7 cellular contexts compared by ENCODE assay signal in the genomic region with DNA sequence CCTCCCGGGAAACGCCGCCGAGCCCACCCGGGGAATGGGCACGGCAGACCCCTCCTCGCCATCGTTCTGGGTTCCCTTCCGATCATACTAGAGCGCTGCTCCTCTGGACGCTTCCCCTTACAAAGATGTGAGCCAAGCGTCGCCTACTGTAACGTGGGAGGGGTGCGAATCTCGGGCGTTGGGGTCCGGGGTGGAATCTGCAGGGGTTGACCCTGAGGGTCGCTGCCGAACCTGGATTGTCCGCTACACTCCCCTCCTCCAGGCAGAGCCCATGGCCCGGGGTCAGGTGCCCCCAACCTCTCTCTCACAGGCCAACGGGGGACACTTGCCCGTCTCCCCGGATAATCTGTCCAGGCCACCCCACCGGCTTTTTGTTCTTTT. TPM values are rescaled to one million over a fixed set of nuclear protein-coding genes. Genes with fewer than 3 reads are reported as not detected.
DNase-seq lines count a peak whose midpoint lies in the region; ATAC-seq and TF ChIP-seq lines count a peak whose summit lies in the region.

No MANE protein-coding gene starts in this region.

- peaks cover 3% of the 10 kb centered on the region for H3F3A ChIP-seq in SK-N-SH (replicated peaks; ENCODE audit: insufficient read depth)

- TF ChIP-seq RAD21 in SK-N-SH (IDR thresholded peaks at IDR 0.05; ENCODE audit: low read length) = no peak

- H4K20me1 ChIP-seq in SK-N-SH (ENCODE audit: insufficient read depth) = peaks cover 88% of the 10 kb centered on the region

- peak overlapping the region; percentile 75 for H3K4me3 Mint-ChIP-seq in activated T-helper 17 cell treated with anti-CD3 and anti-CD28 coated beads, Interleukin-2, amount 50 U/mL, for 72 hours

- peaks cover 18% of the 10 kb centered on the region for H3K4me1 Mint-ChIP-seq in activated T-helper 17 cell treated with anti-CD3 and anti-CD28 coated beads, Interleukin-2, amount 50 U/mL, for 72 hours

- H3K9me3 Mint-ChIP-seq in activated T-helper 17 cell treated with anti-CD3 and anti-CD28 coated beads, Interleukin-2, amount 50 U/mL, for 72 hours = no peaks in the 10 kb centered on the region

- no peak overlapping the region for H2AFZ ChIP-seq in SK-N-SH (ENCODE audit: low read depth)

- no peak overlapping the region for H3K9ac ChIP-seq in HUES48 (ENCODE audit: low read depth, low read length)
- H3K9ac ChIP-seq in iPS-18a (ENCODE audit: low read length) = no peak overlapping the region
- H3K9ac ChIP-seq in SK-N-SH = no peak overlapping the region

- no peaks in the 10 kb centered on the region for H3K36me3 ChIP-seq in HUES48 (ENCODE audit: control insufficient read depth, insufficient read depth, low read length)
- H3K36me3 ChIP-seq in iPS-18a (ENCODE audit: control insufficient read depth, low read depth, low read length) = no peaks in the 10 kb centered on the region
- H3K36me3 ChIP-seq in SK-N-SH (replicated peaks in 1 of 2; ENCODE audit: control insufficient read depth in 1 of 2, insufficient read depth in 2 of 2, low read length in 1 of 2) = no peaks in the 10 kb centered on the region

- 62% methylated on average over 21 of the region's 26 CpGs for WGBS in SK-N-SH (ENCODE audit: low lambda C conversion rate)

- H3K27me3 ChIP-seq in HUES48 (ENCODE audit: control insufficient read depth, insufficient read depth, low read length) (peaks cover 45% of the 10 kb centered on the region), iPS-18a (ENCODE audit: control insufficient read depth, insufficient read depth, low read length) (peaks cover 71% of the 10 kb centered on the region), foreskin keratinocyte (no peaks in the 10 kb centered on the region), SK-N-SH (ENCODE audit: insufficient read depth) (peaks cover 9% of the 10 kb centered on the region; the same call in 1 of the 2 replicates)

- H3K9me3 ChIP-seq in HUES48 (ENCODE audit: control insufficient read depth, insufficient read depth, low read length) (no peaks in the 10 kb centered on the region), iPS-18a (ENCODE audit: control insufficient read depth, low read depth, low read length) (no peaks in the 10 kb centered on the region), SK-N-SH (no peaks in the 10 kb centered on the region)

- no peak overlapping the region for H3K27ac ChIP-seq in HUES48 (ENCODE audit: low read depth, low read length)
- no peak overlapping the region for H3K27ac ChIP-seq in iPS-18a (ENCODE audit: low read length)
- peak overlapping the region in 2 of 21 experiments; percentile 16 to 67 for H3K27ac ChIP-seq in skin epidermis
- no peak overlapping the region for H3K27ac ChIP-seq in foreskin keratinocyte
- no peak overlapping the region; a peak in 1 of 4 replicates for H3K27ac ChIP-seq in SK-N-SH (ENCODE audit: low read depth in 2 of 2, low read length in 1 of 2)

- no peak for ATAC-seq in activated T-helper 17 cell treated with anti-CD3 and anti-CD28 coated beads, Interleukin-2, amount 50 U/mL, for 72 hours (replicated peaks)
- no peak for ATAC-seq in foreskin keratinocyte
- ATAC-seq in HG02870 (IDR thresholded peaks at IDR 0.05; ENCODE audit: unreplicated experiment) = no peak

- peak overlapping the region; percentile 55 for H3K4me3 ChIP-seq in HUES48 (ENCODE audit: low read depth, low read length)
- peak overlapping the region; percentile 76 for H3K4me3 ChIP-seq in iPS-18a (ENCODE audit: low read length)
- peak overlapping the region in 6 of 7 experiments; percentile 14 to 39 (median 21) for H3K4me3 ChIP-seq in skin epidermis
- no peak overlapping the region for H3K4me3 ChIP-seq in SK-N-SH (ENCODE audit: low read depth in 2 of 2, low read length in 1 of 2)

- CTCF ChIA-PET in SK-N-SH (lab: Yijun Ruan, JAX) = no interaction called here

- TF ChIP-seq CTCF in foreskin keratinocyte (conservative IDR thresholded peaks at IDR 0.05) (no peak), SK-N-SH (IDR thresholded peaks at IDR 0.05) (no peak)

- DNase-seq in foreskin keratinocyte (no peak), SK-N-SH (no peak)

- POLR2A ChIA-PET in SK-N-SH (lab: Yijun Ruan, JAX) = no interaction called here

- peaks cover 92% of the 10 kb centered on the region for H3K79me2 ChIP-seq in SK-N-SH (ENCODE audit: insufficient read depth)

- H3K4me1 ChIP-seq in HUES48 (ENCODE audit: control insufficient read depth, insufficient read depth, low read length) (peaks cover 73% of the 10 kb centered on the region), iPS-18a (ENCODE audit: control insufficient read depth, low read depth, low read length) (peaks cover 84% of the 10 kb centered on the region), foreskin keratinocyte (no peaks in the 10 kb centered on the region), SK-N-SH (ENCODE audit: control insufficient read depth in 1 of 2, insufficient read depth in 2 of 2, low read depth in 1 of 2, low read length in 1 of 2) (peaks cover 19 to 78% of the 10 kb centered on the region in 2 experiments; a peak in 3 of 4 replicates)

- peaks cover 32% of the 10 kb centered on the region for H3K36me3 Mint-ChIP-seq in activated T-helper 17 cell treated with anti-CD3 and anti-CD28 coated beads, Interleukin-2, amount 50 U/mL, for 72 hours (ENCODE audit: low read depth)

- no peaks in the 10 kb centered on the region for H3K27me3 Mint-ChIP-seq in activated T-helper 17 cell treated with anti-CD3 and anti-CD28 coated beads, Interleukin-2, amount 50 U/mL, for 72 hours

- no peak for TF ChIP-seq EP300 in SK-N-SH (IDR thresholded peaks at IDR 0.05; ENCODE audit: borderline replicate concordance in 1 of 2, low read depth in 1 of 2, low read length in 1 of 2)

- no peak overlapping the region for H3K4me2 ChIP-seq in SK-N-SH

- H3K27ac Mint-ChIP-seq in activated T-helper 17 cell treated with anti-CD3 and anti-CD28 coated beads, Interleukin-2, amount 50 U/mL, for 72 hours = peak overlapping the region; percentile 33

- H3K9me2 ChIP-seq in SK-N-SH = no peaks in the 10 kb centered on the region

TF ChIP-seq in SK-N-SH, 30 proteins besides CTCF, POLR2A, EP300 and RAD21:
- TF ChIP-seq, protein P1, sequence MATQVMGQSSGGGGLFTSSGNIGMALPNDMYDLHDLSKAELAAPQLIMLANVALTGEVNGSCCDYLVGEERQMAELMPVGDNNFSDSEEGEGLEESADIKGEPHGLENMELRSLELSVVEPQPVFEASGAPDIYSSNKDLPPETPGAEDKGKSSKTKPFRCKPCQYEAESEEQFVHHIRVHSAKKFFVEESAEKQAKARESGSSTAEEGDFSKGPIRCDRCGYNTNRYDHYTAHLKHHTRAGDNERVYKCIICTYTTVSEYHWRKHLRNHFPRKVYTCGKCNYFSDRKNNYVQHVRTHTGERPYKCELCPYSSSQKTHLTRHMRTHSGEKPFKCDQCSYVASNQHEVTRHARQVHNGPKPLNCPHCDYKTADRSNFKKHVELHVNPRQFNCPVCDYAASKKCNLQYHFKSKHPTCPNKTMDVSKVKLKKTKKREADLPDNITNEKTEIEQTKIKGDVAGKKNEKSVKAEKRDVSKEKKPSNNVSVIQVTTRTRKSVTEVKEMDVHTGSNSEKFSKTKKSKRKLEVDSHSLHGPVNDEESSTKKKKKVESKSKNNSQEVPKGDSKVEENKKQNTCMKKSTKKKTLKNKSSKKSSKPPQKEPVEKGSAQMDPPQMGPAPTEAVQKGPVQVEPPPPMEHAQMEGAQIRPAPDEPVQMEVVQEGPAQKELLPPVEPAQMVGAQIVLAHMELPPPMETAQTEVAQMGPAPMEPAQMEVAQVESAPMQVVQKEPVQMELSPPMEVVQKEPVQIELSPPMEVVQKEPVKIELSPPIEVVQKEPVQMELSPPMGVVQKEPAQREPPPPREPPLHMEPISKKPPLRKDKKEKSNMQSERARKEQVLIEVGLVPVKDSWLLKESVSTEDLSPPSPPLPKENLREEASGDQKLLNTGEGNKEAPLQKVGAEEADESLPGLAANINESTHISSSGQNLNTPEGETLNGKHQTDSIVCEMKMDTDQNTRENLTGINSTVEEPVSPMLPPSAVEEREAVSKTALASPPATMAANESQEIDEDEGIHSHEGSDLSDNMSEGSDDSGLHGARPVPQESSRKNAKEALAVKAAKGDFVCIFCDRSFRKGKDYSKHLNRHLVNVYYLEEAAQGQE (IDR thresholded peaks at IDR 0.05; ENCODE audit: low read depth, low read length) = no peak
- TF ChIP-seq SIN3A (IDR thresholded peaks at IDR 0.05; ENCODE audit: borderline replicate concordance, low read depth, low read length) = no peak
- no peak for TF ChIP-seq FOXM1 (IDR thresholded peaks at IDR 0.05; ENCODE audit: low read depth)
- no peak for TF ChIP-seq YY1 (IDR thresholded peaks at IDR 0.05; ENCODE audit: low read depth)
- TF ChIP-seq GABPA (IDR thresholded peaks at IDR 0.05; ENCODE audit: low read depth) = no peak
- no peak for TF ChIP-seq CHD2 (IDR thresholded peaks at IDR 0.05; ENCODE audit: low read length, partially characterized antibody)
- no peak for TF ChIP-seq FOSL2 (IDR thresholded peaks at IDR 0.05; ENCODE audit: borderline replicate concordance, low read depth)
- TF ChIP-seq, protein P2, sequence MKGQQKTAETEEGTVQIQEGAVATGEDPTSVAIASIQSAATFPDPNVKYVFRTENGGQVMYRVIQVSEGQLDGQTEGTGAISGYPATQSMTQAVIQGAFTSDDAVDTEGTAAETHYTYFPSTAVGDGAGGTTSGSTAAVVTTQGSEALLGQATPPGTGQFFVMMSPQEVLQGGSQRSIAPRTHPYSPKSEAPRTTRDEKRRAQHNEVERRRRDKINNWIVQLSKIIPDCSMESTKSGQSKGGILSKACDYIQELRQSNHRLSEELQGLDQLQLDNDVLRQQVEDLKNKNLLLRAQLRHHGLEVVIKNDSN (IDR thresholded peaks at IDR 0.05; ENCODE audit: borderline replicate concordance, low read depth) = no peak
- TF ChIP-seq, protein P3, sequence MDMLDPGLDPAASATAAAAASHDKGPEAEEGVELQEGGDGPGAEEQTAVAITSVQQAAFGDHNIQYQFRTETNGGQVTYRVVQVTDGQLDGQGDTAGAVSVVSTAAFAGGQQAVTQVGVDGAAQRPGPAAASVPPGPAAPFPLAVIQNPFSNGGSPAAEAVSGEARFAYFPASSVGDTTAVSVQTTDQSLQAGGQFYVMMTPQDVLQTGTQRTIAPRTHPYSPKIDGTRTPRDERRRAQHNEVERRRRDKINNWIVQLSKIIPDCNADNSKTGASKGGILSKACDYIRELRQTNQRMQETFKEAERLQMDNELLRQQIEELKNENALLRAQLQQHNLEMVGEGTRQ (IDR thresholded peaks at IDR 0.05; ENCODE audit: borderline replicate concordance, low read depth, low read length) = no peak

RNA-seq across cellular contexts. Expression of a gene that starts 13.8 kb away (rescaled TPM):
- total RNA-seq in activated T-helper 17 cell treated with anti-CD3 and anti-CD28 coated beads, Interleukin-2, amount 50 U/mL, for 72 hours = 10 to 100 TPM; 38.9 to 63.2 TPM
- 20.4 and 22.5 TPM in 2 replicates for total RNA-seq in foreskin keratinocyte
- polyA plus RNA-seq in foreskin keratinocyte = 6.7 and 6.8 TPM in 2 replicates
- 6.9 and 8.8 TPM in 2 replicates for polyA plus RNA-seq in SK-N-SH (2012; rRNA removed)
- 8.4 and 9.4 TPM in 2 replicates for polyA plus RNA-seq in SK-N-SH (2012; cell fraction: cytosol; rRNA removed)
- 19.4 and 21.9 TPM in 2 replicates for polyA plus RNA-seq in SK-N-SH (2012; cell fraction: nucleus; rRNA removed)

Comparison
In these comparisons a context has a peak if more than half of its experiments do, and no peak if none do; other contexts are left out.
1. H3K4me3 ChIP-seq: peak in HUES48 (single experiment), iPS-18a (single experiment) and skin epidermis (6 of 7); none in SK-N-SH (0 of 2).